ENCODE assay signal across 27 cellular contexts in genomic region chr6:86712039-86712438, GRCh38.
"Had no signal": no experiment of that assay in that cellular context is flagged by ENCODE, and none has a peak within 500 bp of the region (broad histone marks: within the 10 kb centered on the region; RNA-seq: fewer than 3 reads in every experiment).

No MANE protein-coding gene starts in this region.

- H3K27me3 ChIP-seq: adrenal gland, breast epithelium, Peyer's patch, SJSA1 had no signal

- H3K4me3 ChIP-seq: adrenal gland, breast epithelium, Peyer's patch, SJSA1 had no signal

- ATAC-seq: activated CD4-positive, CD25-positive, alpha-beta regulatory T cell treated with anti-CD3 and anti-CD28 coated beads, Interleukin-2, amount 50 U/mL, for 24 hours; activated CD8-positive, alpha-beta T cell treated with anti-CD3 and anti-CD28 coated beads for 36 hours; T-cell had no signal

- H3K4me1 ChIP-seq: adrenal gland, breast epithelium, Peyer's patch had no signal

- H3K4me1 Mint-ChIP-seq: activated naive CD8-positive, alpha-beta T cell treated with anti-CD3 and anti-CD28 coated beads, Interleukin-2, amount 10 ng/mL, durations not matched to agents 7 days and 5 days; T-cell had no signal

- DNase-seq: activated CD4-positive, alpha-beta T cell treated with anti-CD3 and anti-CD28 coated beads for 4 hours; activated CD8-positive, alpha-beta memory T cell treated with anti-CD3 and anti-CD28 coated beads, Interleukin-2, amount 50 U/mL, for 4 hours; activated CD8-positive, alpha-beta T cell treated with anti-CD3 and anti-CD28 coated beads for 36 hours; activated naive CD4-positive, alpha-beta T cell treated with anti-CD3 and anti-CD28 coated beads, Interleukin-2, amount 50 U/mL, for 16 hours; activated naive CD8-positive, alpha-beta T cell treated with anti-CD3 and anti-CD28 coated beads, Interleukin-2, amount 10 ng/mL, durations not matched to agents 7 days and 5 days; activated T-cell treated with anti-CD3 and anti-CD28 coated beads, Interleukin-2, amount 50 U/mL, for 1 hour; adrenal gland; aorta; caudate nucleus; KG1; NCI-H1048; NCI-H146; NCI-H187 treated with DMSO at 0.1 percent for 48 hours; NCI-H2081 treated with DMSO at 0.1 percent for 48 hours; NCI-H446 treated with DMSO at 0.1 percent for 48 hours; NCI-H524 treated with DMSO at 0.1 percent for 48 hours; NCI-H748 treated with DMSO at 0.1 percent for 48 hours; NK-92 treated with Interleukin-12 subunit alpha and Interleukin-12 subunit beta, amount 100 ng/mL, for 24 hours; Peyer's patch; Right ventricle myocardium superior; T-cell; T-helper 2 cell; T1000 had no signal

- H3K27ac Mint-ChIP-seq: activated CD8-positive, alpha-beta T cell treated with anti-CD3 and anti-CD28 coated beads for 36 hours; activated naive CD8-positive, alpha-beta T cell treated with anti-CD3 and anti-CD28 coated beads, Interleukin-2, amount 10 ng/mL, durations not matched to agents 7 days and 5 days; T-cell had no signal

- H3K27me3 Mint-ChIP-seq: activated CD8-positive, alpha-beta T cell treated with anti-CD3 and anti-CD28 coated beads for 36 hours; activated naive CD8-positive, alpha-beta T cell treated with anti-CD3 and anti-CD28 coated beads, Interleukin-2, amount 10 ng/mL, durations not matched to agents 7 days and 5 days; T-cell had no signal

- H3K36me3 Mint-ChIP-seq: activated naive CD8-positive, alpha-beta T cell treated with anti-CD3 and anti-CD28 coated beads, Interleukin-2, amount 10 ng/mL, durations not matched to agents 7 days and 5 days; T-cell had no signal

- H3K27ac ChIP-seq: adrenal gland, breast epithelium, Peyer's patch, RWPE1, SJSA1 had no signal

- H3K4me3 Mint-ChIP-seq: activated CD8-positive, alpha-beta T cell treated with anti-CD3 and anti-CD28 coated beads for 36 hours; activated naive CD8-positive, alpha-beta T cell treated with anti-CD3 and anti-CD28 coated beads, Interleukin-2, amount 10 ng/mL, durations not matched to agents 7 days and 5 days; T-cell had no signal

- H3K36me3 ChIP-seq: adrenal gland, breast epithelium, Peyer's patch, SJSA1 had no signal
